In genomic region chr14:89252887-89253532, GRCh38 we compare ENCODE assay signal across 13 cellular contexts.
DNase-seq lines count a peak whose midpoint lies in the region; ATAC-seq, FAIRE-seq and TF ChIP-seq lines count a peak whose summit lies in the region.
"Had no signal": no experiment of that assay in that cellular context is flagged by ENCODE, and none has a peak within 500 bp of the region (broad histone marks: within the 10 kb centered on the region; RNA-seq: fewer than 3 reads in every experiment).

No MANE protein-coding gene starts in this region.

- no peak for FAIRE-seq in H54 (lab: Jason Lieb, UNC)
- FAIRE-seq: A549 had no signal

- TF ChIP-seq POLR2A in prostate gland (IDR thresholded peaks at IDR 0.05): no peak
- no peak for TF ChIP-seq POLR2A in H54 (IDR thresholded peaks at IDR 0.05; ENCODE audit: low read depth, low read length)

- DNase-seq in DMS79 treated with DMSO at 0.1 percent for 48 hours (lab: John Stamatoyannopoulos, UW) (peak; percentile 22), DMS79 (lab: John Stamatoyannopoulos, UW) (no peak), RPMI7951 (ENCODE audit: low read depth) (peak; percentile 11), fibroblast of mammary gland (ENCODE audit: low read depth) (peak; percentile 24), prostate gland (ENCODE audit: low spot score) (peak; percentile 46), NCI-H2196 treated with DMSO at 0.1 percent for 48 hours (lab: John Stamatoyannopoulos, UW; ENCODE audit: unreplicated experiment) (no peak), H54 (ENCODE audit: insufficient read length, low spot score) (no peak)
- DNase-seq: EL, NCI-H1105 treated with DMSO at 0.1 percent for 48 hours had no signal

- H3K9me3 ChIP-seq in prostate gland: no peaks in the 10 kb centered on the region
- H3K9me3 ChIP-seq: A549, vagina had no signal

- H3K4me1 ChIP-seq in prostate gland (replicated peaks): no peaks in the 10 kb centered on the region
- H3K4me1 ChIP-seq: A549 had no signal

- 67% methylated on average over 15 of the region's 15 CpGs for WGBS in prostate gland

- no peak for TF ChIP-seq CTCF in fibroblast of mammary gland (conservative IDR thresholded peaks at IDR 0.05; ENCODE audit: control insufficient read depth, insufficient read depth, low read depth, low read length)
- TF ChIP-seq CTCF in prostate gland (IDR thresholded peaks at IDR 0.05): peak in 3 of 4 experiments; percentile 25 to 51 (median 28)

- H3K4me3 ChIP-seq in fibroblast of mammary gland (ENCODE audit: control insufficient read depth, low read depth, low read length) (no peak overlapping the region), prostate gland (no peak overlapping the region)
- H3K4me3 ChIP-seq: A549, lung, vagina had no signal

- no peak for ATAC-seq in GM18517 (IDR thresholded peaks at IDR 0.05; ENCODE audit: unreplicated experiment)
- ATAC-seq: A549 had no signal

- H3K36me3 ChIP-seq in prostate gland: no peaks in the 10 kb centered on the region
- H3K36me3 ChIP-seq: vagina had no signal

- no peaks in the 10 kb centered on the region for H3K27me3 ChIP-seq in prostate gland (replicated peaks; ENCODE audit: insufficient read depth)
- H3K27me3 ChIP-seq: vagina had no signal

- intact Hi-C loops in prostate gland (cut with DNase I): no loop called here

- H3K27ac ChIP-seq in prostate gland: no peak overlapping the region
- H3K27ac ChIP-seq: A549, vagina had no signal

Comparison
In these comparisons a context has a peak if more than half of its experiments do, and no peak if none do; other contexts are left out.
1. DNase-seq: peak in DMS79 treated with DMSO at 0.1 percent for 48 hours (single experiment), RPMI7951 (single experiment), fibroblast of mammary gland (single experiment) and prostate gland (single experiment); none in DMS79 (single experiment), NCI-H2196 treated with DMSO at 0.1 percent for 48 hours (single experiment) and H54 (single experiment).